9 cellular contexts compared by ENCODE assay signal in genomic region chr11:126140932-126141291, GRCh38.
A peak's percentile ranks its signal among the peaks of the same experiment; 100 is the strongest.
DNase-seq lines count a peak whose midpoint lies in the region; ATAC-seq, FAIRE-seq and TF ChIP-seq lines count a peak whose summit lies in the region.
"Had no signal": no experiment of that assay in that cellular context is flagged by ENCODE, and none has a peak within 500 bp of the region (broad histone marks: within the 10 kb centered on the region; RNA-seq: fewer than 3 reads in every experiment).

No MANE protein-coding gene starts in this region.

- no peak overlapping the region for H4K8ac ChIP-seq in mesendoderm (ENCODE audit: low read depth, low read length)

- no peak overlapping the region for H3K23ac ChIP-seq in mesendoderm (ENCODE audit: low read length)

- TF ChIP-seq POLR2A in sigmoid colon (IDR thresholded peaks at IDR 0.05): no peak

- H3K27ac ChIP-seq in foreskin keratinocyte: no peak overlapping the region
- H3K27ac ChIP-seq in sigmoid colon: peak overlapping the region; percentile 69 to 91 (median 88)
- no peak overlapping the region for H3K27ac ChIP-seq in mesendoderm (ENCODE audit: low read depth, low read length)
- H3K27ac ChIP-seq in small intestine (ENCODE audit: low read depth in 1 of 2, low read length in 1 of 2): no peak overlapping the region

- H3K4me3 ChIP-seq in sigmoid colon (peak overlapping the region in 2 of 4 donors; percentile 5 to 19), mesendoderm (ENCODE audit: low read length) (no peak overlapping the region), small intestine (ENCODE audit: low read depth in 1 of 2, low read length in 2 of 2) (no peak overlapping the region)

- H3K27me3 ChIP-seq in foreskin keratinocyte (peaks cover 42% of the 10 kb centered on the region), sigmoid colon (no peaks in the 10 kb centered on the region), mesendoderm (ENCODE audit: insufficient read depth, low read length, poor library complexity) (no peaks in the 10 kb centered on the region), small intestine (ENCODE audit: control insufficient read depth in 2 of 2, insufficient read depth in 2 of 2, low read length in 2 of 2) (no peaks in the 10 kb centered on the region)

- H3K79me1 ChIP-seq in mesendoderm (ENCODE audit: low read length): no peaks in the 10 kb centered on the region

- no peak overlapping the region for H2BK15ac ChIP-seq in mesendoderm (replicated peaks; ENCODE audit: low read depth)

- intact Hi-C loops in sigmoid colon (cut with DNase I): loop anchor here (2.0 kb wide), 1 partner anchor 24 kb away; no protein-coding TSS in a partner anchor

- TF ChIP-seq CTCF in foreskin keratinocyte (conservative IDR thresholded peaks at IDR 0.05) (no peak), sigmoid colon (IDR thresholded peaks at IDR 0.05) (no peak)

- H3K4me2 ChIP-seq in mesendoderm (ENCODE audit: low read length): no peak overlapping the region

- no peaks in the 10 kb centered on the region for H3K4me1 ChIP-seq in foreskin keratinocyte
- peaks cover 0 to 66% (median 58%) of the 10 kb centered on the region in 4 donors for H3K4me1 ChIP-seq in sigmoid colon
- peaks cover 2% of the 10 kb centered on the region for H3K4me1 ChIP-seq in mesendoderm (ENCODE audit: control insufficient read depth, low read depth, low read length)
- H3K4me1 ChIP-seq in small intestine (ENCODE audit: control insufficient read depth in 2 of 2, insufficient read depth in 1 of 2, low read depth in 1 of 2, low read length in 1 of 2): no peaks in the 10 kb centered on the region

- H2BK5ac ChIP-seq in mesendoderm (ENCODE audit: low read length): no peak overlapping the region

- no peak overlapping the region for H2AK5ac ChIP-seq in mesendoderm (ENCODE audit: low read length)

- H3K4ac ChIP-seq in mesendoderm (ENCODE audit: low read depth, low read length): no peak overlapping the region

- H4K5ac ChIP-seq in mesendoderm (ENCODE audit: low read length): no peak overlapping the region

- H2BK120ac ChIP-seq in mesendoderm (ENCODE audit: low read depth, low read length): no peak overlapping the region

- FAIRE-seq in small intestine (lab: Jason Lieb, UNC): no peak
- FAIRE-seq: colon had no signal

- H3K79me2 ChIP-seq in mesendoderm (ENCODE audit: control insufficient read depth, insufficient read depth, low read length): no peaks in the 10 kb centered on the region

- peak; percentile 7 for ATAC-seq in foreskin keratinocyte
- no peak for ATAC-seq in GM21786 (IDR thresholded peaks at IDR 0.05; ENCODE audit: unreplicated experiment)

- 18 to 31% methylated on average over 7 of the region's 7 CpGs for WGBS in sigmoid colon, 2 donors
- WGBS in mesendoderm (ENCODE audit: extremely low coverage, insufficient coverage, low lambda C conversion rate): no CpG with 5 or more reads among the region's 7 CpGs
- WGBS in small intestine, 3 donors: 30 to 41% (median 37%) methylated on average over 7 of the region's 7 CpGs

- DNase-seq in EL (peak; percentile 59), NCI-H526 treated with DMSO at 0.1 percent for 48 hours (lab: John Stamatoyannopoulos, UW) (peak; percentile 70), foreskin keratinocyte (peak in 1 of 2 donors; percentile 24), sigmoid colon (peak; percentile 94), mesendoderm (no peak), occipital lobe (lab: John Stamatoyannopoulos, UW) (no peak), small intestine (no peak)

- TF ChIP-seq EP300 in sigmoid colon (IDR thresholded peaks at IDR 0.05): peak in 3 of 4 donors; percentile 56 to 69 (median 69)

- H3K36me3 ChIP-seq in sigmoid colon (no peaks in the 10 kb centered on the region), mesendoderm (ENCODE audit: control insufficient read depth, insufficient read depth, low read length) (no peaks in the 10 kb centered on the region), small intestine (ENCODE audit: control insufficient read depth in 2 of 2, insufficient read depth in 2 of 2, low read length in 2 of 2) (no peaks in the 10 kb centered on the region)

- no peak overlapping the region for H3K18ac ChIP-seq in mesendoderm (ENCODE audit: low read length)

- H3K9ac ChIP-seq in mesendoderm (ENCODE audit: low read length): no peak overlapping the region

- H3K9me3 ChIP-seq in sigmoid colon: no peaks in the 10 kb centered on the region
- no peaks in the 10 kb centered on the region for H3K9me3 ChIP-seq in small intestine (ENCODE audit: control insufficient read depth, low read depth)

- H3K56ac ChIP-seq in mesendoderm (ENCODE audit: low read length): no peak overlapping the region

Comparison
In these comparisons a context has a peak if more than half of its experiments do, and no peak if none do; other contexts are left out.
1. DNase-seq: peak in EL (single experiment), NCI-H526 treated with DMSO at 0.1 percent for 48 hours (single experiment) and sigmoid colon (single experiment); none in mesendoderm (single experiment), occipital lobe (single experiment) and small intestine (single experiment).
2. H3K27ac ChIP-seq: peak in sigmoid colon (4 of 4); none in foreskin keratinocyte (single experiment), mesendoderm (single experiment) and small intestine (0 of 2).